8 cellular contexts compared by ENCODE assay signal in the genomic region with DNA sequence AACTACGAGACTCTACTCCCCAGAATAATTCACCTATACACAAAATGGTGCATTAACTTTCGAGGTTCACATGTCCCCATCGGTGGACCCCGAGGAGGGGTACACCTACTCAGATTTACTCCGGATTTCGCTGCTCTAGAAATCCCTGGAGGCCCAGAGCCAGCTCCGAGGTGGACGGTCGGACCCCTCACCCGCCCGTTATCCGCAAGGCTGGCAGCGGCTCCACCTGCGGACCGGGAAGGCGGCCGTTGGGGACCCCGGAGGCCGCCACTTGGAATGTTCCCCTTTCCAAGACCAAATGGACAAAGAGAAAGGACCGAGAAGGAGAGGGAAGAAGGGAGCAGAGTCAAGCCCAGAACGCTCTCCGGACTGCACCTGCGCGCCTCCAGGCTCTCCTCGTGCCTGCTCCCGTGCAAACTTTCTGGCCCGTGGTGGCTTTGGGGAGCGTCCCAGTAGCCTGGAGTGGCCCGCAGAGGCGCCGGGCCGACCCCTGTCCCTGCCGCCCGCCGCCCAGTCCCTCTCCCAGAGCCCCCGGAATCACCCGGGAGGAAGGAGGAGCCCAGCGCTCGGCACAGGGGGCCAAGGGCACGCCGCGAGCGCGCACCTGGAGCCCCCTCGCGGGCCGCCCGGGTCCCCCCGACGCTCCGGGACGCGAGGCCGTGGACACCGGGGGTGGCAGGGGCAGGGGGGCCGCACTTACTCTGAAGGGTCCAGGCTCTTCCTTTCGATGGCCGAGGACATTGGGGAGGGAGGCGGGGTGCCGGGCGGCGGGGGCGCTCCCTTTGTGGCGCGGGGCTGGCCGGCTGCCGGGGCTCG. TPM values are rescaled to one million over a fixed set of nuclear protein-coding genes. Genes with fewer than 3 reads are reported as not detected.
A peak's percentile ranks its signal among the peaks of the same experiment; 100 is the strongest.
DNase-seq lines count a peak whose midpoint lies in the region; ATAC-seq and TF ChIP-seq lines count a peak whose summit lies in the region.

No MANE protein-coding gene starts in this region.

- H3K27ac ChIP-seq in coronary artery = peak overlapping the region; percentile 18 to 87

- no peaks in the 10 kb centered on the region for H3K9me3 Mint-ChIP-seq in naive B cell

- H3K4me3 Mint-ChIP-seq in naive B cell = peak overlapping the region; percentile 80 to 98 (median 90)

- H3K36me3 Mint-ChIP-seq in naive B cell = no peaks in the 10 kb centered on the region

- peaks cover 0 to 4% (median 0%) of the 10 kb centered on the region in 3 donors for H3K27me3 Mint-ChIP-seq in naive B cell

- peak overlapping the region in 3 of 6 donors; percentile 63 to 89 (median 86) for H3K27ac Mint-ChIP-seq in naive B cell

- ATAC-seq in HG03159 (IDR thresholded peaks at IDR 0.05; ENCODE audit: unreplicated experiment) (peak; percentile 13), naive B cell (ENCODE audit: low read depth in 2 of 2) (peak; percentile 5 to 10), HG02763 (IDR thresholded peaks at IDR 0.05; ENCODE audit: unreplicated experiment) (no peak)

- no peak for TF ChIP-seq CTCF in GM12864 (IDR thresholded peaks at IDR 0.05; ENCODE audit: low read depth, low read length, missing control alignments)
- no peak for TF ChIP-seq CTCF in coronary artery (IDR thresholded peaks at IDR 0.05)

- H3K4me3 ChIP-seq in GM12864 (ENCODE audit: low read depth, low read length) (peak overlapping the region; percentile 73), coronary artery (peak overlapping the region; percentile 87)

- DNase-seq in GM12864 (ENCODE audit: low read depth) = no peak
- DNase-seq in coronary artery (ENCODE audit: low spot score) = no peak
- peak; percentile 5 for DNase-seq in naive B cell
- DNase-seq in SIG-M5 (lab: John Stamatoyannopoulos, UW) = no peak
- no peak for DNase-seq in NCI-H2081 treated with DMSO at 0.1 percent for 48 hours (lab: John Stamatoyannopoulos, UW)
- no peak for DNase-seq in NCI-H510A treated with DMSO at 0.1 percent for 48 hours (lab: John Stamatoyannopoulos, UW)

- H3K4me1 Mint-ChIP-seq in naive B cell = peaks cover 26 to 37% (median 28%) of the 10 kb centered on the region in 3 donors

RNA-seq across cellular contexts. Expression of gene LMO2, which starts 23.0 kb away (rescaled TPM):
- 10 to 100 TPM; 12.7 to 23.7 (median 16.1) TPM for polyA plus RNA-seq in naive B cell (ENCODE audit: low read depth in 6 of 6)
